1 cellular context compared by ENCODE assay signal in the genomic region with DNA sequence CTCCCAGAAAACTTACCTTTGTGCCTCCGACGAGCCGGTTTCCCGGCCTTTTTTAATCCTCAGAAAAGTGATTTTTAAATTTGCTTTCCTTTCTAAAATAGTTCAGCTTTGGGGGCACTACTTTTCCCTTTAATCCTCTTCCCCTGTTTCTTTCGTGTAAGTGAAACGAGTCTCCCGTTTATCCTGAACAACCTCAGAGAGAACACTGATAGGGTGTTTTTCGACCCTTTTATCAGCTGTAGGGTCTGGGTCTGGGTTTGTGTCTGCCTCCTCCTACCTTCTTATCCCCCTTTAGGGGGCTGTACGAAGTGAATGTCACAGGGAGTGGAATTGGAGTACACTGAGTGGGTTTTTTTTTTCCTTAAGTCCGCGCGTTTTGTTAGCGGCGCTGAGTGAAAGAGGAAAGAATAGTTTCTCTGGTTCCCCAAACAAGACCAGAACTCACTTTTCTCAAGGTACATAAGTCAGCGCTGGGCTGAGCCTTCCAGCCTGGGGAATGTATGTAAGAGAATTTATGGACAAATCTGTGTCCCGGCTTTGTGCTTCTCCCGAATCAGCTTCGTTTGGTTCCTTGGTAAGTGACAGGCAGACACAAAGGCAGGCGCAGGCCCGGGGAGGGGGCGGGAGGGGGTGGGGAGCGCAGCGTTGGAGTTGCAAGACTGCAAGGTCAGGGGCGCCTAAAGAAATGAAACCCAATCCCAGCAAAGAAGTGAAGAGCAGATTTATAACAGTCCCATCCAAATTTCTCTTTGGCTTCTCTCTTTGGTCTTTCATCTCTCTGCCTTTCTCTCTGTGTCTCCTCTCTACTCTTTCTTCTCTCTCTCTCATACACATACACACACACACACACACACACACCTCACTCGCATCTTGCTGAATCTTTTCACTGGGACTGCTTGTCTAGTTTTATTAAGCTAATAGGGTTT.
TF ChIP-seq lines count a peak whose summit lies in the region.

No MANE protein-coding gene starts in this region.

TF ChIP-seq in SK-N-SH, 30 proteins besides CTCF, POLR2A, EP300 and RAD21 (continued from another document):
- TF ChIP-seq, protein P1, sequence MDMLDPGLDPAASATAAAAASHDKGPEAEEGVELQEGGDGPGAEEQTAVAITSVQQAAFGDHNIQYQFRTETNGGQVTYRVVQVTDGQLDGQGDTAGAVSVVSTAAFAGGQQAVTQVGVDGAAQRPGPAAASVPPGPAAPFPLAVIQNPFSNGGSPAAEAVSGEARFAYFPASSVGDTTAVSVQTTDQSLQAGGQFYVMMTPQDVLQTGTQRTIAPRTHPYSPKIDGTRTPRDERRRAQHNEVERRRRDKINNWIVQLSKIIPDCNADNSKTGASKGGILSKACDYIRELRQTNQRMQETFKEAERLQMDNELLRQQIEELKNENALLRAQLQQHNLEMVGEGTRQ (IDR thresholded peaks at IDR 0.05; ENCODE audit: borderline replicate concordance, low read depth, low read length), result no peak
- no peak for TF ChIP-seq NRF1 (IDR thresholded peaks at IDR 0.05; ENCODE audit: low read depth, low read length)
- TF ChIP-seq TAF1 (IDR thresholded peaks at IDR 0.05; ENCODE audit: borderline replicate concordance, low read depth, low read length), result no peak
- TF ChIP-seq FOXM1 (IDR thresholded peaks at IDR 0.05; ENCODE audit: low read depth), result no peak
- no peak for TF ChIP-seq FOSL2 (IDR thresholded peaks at IDR 0.05; ENCODE audit: borderline replicate concordance, low read depth)
- no peak for TF ChIP-seq TCF12 (IDR thresholded peaks at IDR 0.05)
- TF ChIP-seq TEAD4 (IDR thresholded peaks at IDR 0.05; ENCODE audit: borderline replicate concordance, insufficient read depth), result no peak
- no peak for TF ChIP-seq FOXJ3 (CRISPR knock-in tag; IDR thresholded peaks at IDR 0.05)
- TF ChIP-seq, protein P2, sequence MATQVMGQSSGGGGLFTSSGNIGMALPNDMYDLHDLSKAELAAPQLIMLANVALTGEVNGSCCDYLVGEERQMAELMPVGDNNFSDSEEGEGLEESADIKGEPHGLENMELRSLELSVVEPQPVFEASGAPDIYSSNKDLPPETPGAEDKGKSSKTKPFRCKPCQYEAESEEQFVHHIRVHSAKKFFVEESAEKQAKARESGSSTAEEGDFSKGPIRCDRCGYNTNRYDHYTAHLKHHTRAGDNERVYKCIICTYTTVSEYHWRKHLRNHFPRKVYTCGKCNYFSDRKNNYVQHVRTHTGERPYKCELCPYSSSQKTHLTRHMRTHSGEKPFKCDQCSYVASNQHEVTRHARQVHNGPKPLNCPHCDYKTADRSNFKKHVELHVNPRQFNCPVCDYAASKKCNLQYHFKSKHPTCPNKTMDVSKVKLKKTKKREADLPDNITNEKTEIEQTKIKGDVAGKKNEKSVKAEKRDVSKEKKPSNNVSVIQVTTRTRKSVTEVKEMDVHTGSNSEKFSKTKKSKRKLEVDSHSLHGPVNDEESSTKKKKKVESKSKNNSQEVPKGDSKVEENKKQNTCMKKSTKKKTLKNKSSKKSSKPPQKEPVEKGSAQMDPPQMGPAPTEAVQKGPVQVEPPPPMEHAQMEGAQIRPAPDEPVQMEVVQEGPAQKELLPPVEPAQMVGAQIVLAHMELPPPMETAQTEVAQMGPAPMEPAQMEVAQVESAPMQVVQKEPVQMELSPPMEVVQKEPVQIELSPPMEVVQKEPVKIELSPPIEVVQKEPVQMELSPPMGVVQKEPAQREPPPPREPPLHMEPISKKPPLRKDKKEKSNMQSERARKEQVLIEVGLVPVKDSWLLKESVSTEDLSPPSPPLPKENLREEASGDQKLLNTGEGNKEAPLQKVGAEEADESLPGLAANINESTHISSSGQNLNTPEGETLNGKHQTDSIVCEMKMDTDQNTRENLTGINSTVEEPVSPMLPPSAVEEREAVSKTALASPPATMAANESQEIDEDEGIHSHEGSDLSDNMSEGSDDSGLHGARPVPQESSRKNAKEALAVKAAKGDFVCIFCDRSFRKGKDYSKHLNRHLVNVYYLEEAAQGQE (IDR thresholded peaks at IDR 0.05; ENCODE audit: low read depth, low read length), result no peak
- no peak for TF ChIP-seq RCOR1 (IDR thresholded peaks at IDR 0.05; ENCODE audit: low read length)
- TF ChIP-seq MXI1 (IDR thresholded peaks at IDR 0.05; ENCODE audit: low read depth, low read length), result no peak; the same call in 1 of the 2 replicates
- no peak for TF ChIP-seq POLR2AphosphoS5 (IDR thresholded peaks at IDR 0.05; ENCODE audit: low read depth, low read length)
- TF ChIP-seq ELF1 (IDR thresholded peaks at IDR 0.05), result no peak
- no peak for TF ChIP-seq MEF2A (IDR thresholded peaks at IDR 0.05; ENCODE audit: borderline replicate concordance, low read depth)
- TF ChIP-seq, protein P3, sequence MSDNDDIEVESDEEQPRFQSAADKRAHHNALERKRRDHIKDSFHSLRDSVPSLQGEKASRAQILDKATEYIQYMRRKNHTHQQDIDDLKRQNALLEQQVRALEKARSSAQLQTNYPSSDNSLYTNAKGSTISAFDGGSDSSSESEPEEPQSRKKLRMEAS (IDR thresholded peaks at IDR 0.05; ENCODE audit: low read depth), result no peak
- TF ChIP-seq, protein P4, sequence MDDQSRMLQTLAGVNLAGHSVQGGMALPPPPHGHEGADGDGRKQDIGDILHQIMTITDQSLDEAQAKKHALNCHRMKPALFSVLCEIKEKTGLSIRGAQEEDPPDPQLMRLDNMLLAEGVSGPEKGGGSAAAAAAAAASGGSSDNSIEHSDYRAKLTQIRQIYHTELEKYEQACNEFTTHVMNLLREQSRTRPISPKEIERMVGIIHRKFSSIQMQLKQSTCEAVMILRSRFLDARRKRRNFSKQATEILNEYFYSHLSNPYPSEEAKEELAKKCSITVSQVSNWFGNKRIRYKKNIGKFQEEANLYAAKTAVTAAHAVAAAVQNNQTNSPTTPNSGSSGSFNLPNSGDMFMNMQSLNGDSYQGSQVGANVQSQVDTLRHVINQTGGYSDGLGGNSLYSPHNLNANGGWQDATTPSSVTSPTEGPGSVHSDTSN (IDR thresholded peaks at IDR 0.05), result no peak; the same call in 1 of the 2 replicates
- TF ChIP-seq EZH2phosphoT487 (IDR thresholded peaks at IDR 0.05; ENCODE audit: borderline replicate concordance, low read depth), result no peak
- TF ChIP-seq, protein P5, sequence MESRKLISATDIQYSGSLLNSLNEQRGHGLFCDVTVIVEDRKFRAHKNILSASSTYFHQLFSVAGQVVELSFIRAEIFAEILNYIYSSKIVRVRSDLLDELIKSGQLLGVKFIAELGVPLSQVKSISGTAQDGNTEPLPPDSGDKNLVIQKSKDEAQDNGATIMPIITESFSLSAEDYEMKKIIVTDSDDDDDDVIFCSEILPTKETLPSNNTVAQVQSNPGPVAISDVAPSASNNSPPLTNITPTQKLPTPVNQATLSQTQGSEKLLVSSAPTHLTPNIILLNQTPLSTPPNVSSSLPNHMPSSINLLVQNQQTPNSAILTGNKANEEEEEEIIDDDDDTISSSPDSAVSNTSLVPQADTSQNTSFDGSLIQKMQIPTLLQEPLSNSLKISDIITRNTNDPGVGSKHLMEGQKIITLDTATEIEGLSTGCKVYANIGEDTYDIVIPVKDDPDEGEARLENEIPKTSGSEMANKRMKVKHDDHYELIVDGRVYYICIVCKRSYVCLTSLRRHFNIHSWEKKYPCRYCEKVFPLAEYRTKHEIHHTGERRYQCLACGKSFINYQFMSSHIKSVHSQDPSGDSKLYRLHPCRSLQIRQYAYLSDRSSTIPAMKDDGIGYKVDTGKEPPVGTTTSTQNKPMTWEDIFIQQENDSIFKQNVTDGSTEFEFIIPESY (IDR thresholded peaks at IDR 0.05; ENCODE audit: borderline replicate concordance, low read depth), result no peak
